1 cellular context compared by ENCODE assay signal in genomic region chr2:189113963-189114362, GRCh38.
TF ChIP-seq lines count a peak whose summit lies in the region.

No MANE protein-coding gene starts in this region.

TF ChIP-seq in SK-N-SH, 30 proteins besides CTCF, POLR2A, EP300 and RAD21 (continued from another document):
- TF ChIP-seq SIN3A (IDR thresholded peaks at IDR 0.05; ENCODE audit: borderline replicate concordance, low read depth, low read length) (no peak), SMC3 (IDR thresholded peaks at IDR 0.05; ENCODE audit: low read depth, low read length) (no peak), IRF3 (IDR thresholded peaks at IDR 0.05; ENCODE audit: low read depth, low read length) (no peak), POLR2AphosphoS5 (IDR thresholded peaks at IDR 0.05; ENCODE audit: low read depth, low read length) (peak; percentile 33; the same call in 1 of the 2 replicates), RFX5 (IDR thresholded peaks at IDR 0.05; ENCODE audit: low read length) (no peak), RXRA (IDR thresholded peaks at IDR 0.05; ENCODE audit: borderline replicate concordance, low read depth) (no peak), PBX3 (IDR thresholded peaks at IDR 0.05) (no peak)
